Comparison of ENCODE assay signal across 20 cellular contexts in the genomic region with DNA sequence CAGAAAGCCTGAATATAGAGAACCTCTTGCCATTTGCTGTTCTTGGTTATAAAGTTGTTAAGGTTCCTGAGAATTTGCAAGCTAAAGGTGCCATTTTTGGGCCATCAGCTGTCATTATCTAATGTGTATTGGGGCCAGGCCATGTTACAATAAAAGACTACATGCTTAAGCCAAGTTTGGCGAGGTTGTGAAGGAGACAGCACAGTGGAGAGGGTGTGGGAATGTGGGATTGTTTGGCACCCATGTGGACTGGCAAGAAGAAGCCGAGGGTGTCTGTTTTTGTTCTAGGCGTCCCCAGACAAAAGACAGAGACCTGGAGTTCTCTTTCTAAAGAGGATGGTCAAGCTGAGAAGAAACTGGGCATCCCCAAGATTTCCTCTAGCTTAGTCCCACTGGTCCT.
DNase-seq lines count a peak whose midpoint lies in the region; ATAC-seq, FAIRE-seq and TF ChIP-seq lines count a peak whose summit lies in the region.
"Had no signal": no experiment of that assay in that cellular context is flagged by ENCODE, and none has a peak within 500 bp of the region (broad histone marks: within the 10 kb centered on the region; RNA-seq: fewer than 3 reads in every experiment).

No MANE protein-coding gene starts in this region.

- FAIRE-seq in GM12891 (lab: Jason Lieb, UNC): no peak
- FAIRE-seq: GM12878, HTR-8/SVneo had no signal

- no peaks in the 10 kb centered on the region for H3K36me3 ChIP-seq in right atrium auricular region

- DNase-seq in Right ventricle myocardium superior (no peak), right atrium auricular region (ENCODE audit: low spot score) (no peak), left cardiac atrium (no peak), myocyte (ENCODE audit: low read depth) (peak; percentile 29), GM12891 (ENCODE audit: insufficient read length, low spot score) (no peak)
- DNase-seq in stimulated activated naive CD4-positive, alpha-beta T cell (lab: John Stamatoyannopoulos, UW): no peak
- DNase-seq: 8988T; Calu3; CD8-positive, alpha-beta T cell; DND-41; EL; GOT3; H7; HFFc6; IMR-90 had no signal

- peak; percentile 64 for ATAC-seq in Right ventricle myocardium superior (ENCODE audit: poor library complexity)
- peak; percentile 38 to 88 for ATAC-seq in left cardiac atrium
- ATAC-seq in GM19351 (IDR thresholded peaks at IDR 0.05; ENCODE audit: unreplicated experiment): no peak
- ATAC-seq: CD8-positive, alpha-beta T cell; GM12878; HCT116 had no signal

- no peak for TF ChIP-seq CTCF in right atrium auricular region (IDR thresholded peaks at IDR 0.05)

- H3K4me3 ChIP-seq in right atrium auricular region: no peak overlapping the region
- H3K4me3 ChIP-seq: BLaER1, GM12878 had no signal

- H3K4me1 ChIP-seq in right atrium auricular region: peaks cover 0 to 4% of the 10 kb centered on the region in 2 donors

- peak overlapping the region in 1 of 2 donors; percentile 66 for H3K27ac ChIP-seq in right atrium auricular region
- H3K27ac ChIP-seq: BLaER1 had no signal

- no peaks in the 10 kb centered on the region for H3K9me3 ChIP-seq in right atrium auricular region

- intact Hi-C loops in Right ventricle myocardium superior (cut with DNase I): no loop called here
- intact Hi-C loops in left cardiac atrium (cut with DNase I): no loop called here

- no peaks in the 10 kb centered on the region for H3K27me3 ChIP-seq in right atrium auricular region
- H3K27me3 ChIP-seq: BLaER1 had no signal

- TF ChIP-seq POLR2A in GM12891 (IDR thresholded peaks at IDR 0.05; ENCODE audit: low read depth, low read length): no peak

TF ChIP-seq in GM12891, 5 proteins besides CTCF, POLR2A, EP300 and RAD21:
- no peak for TF ChIP-seq SPI1 (IDR thresholded peaks at IDR 0.05; ENCODE audit: low read depth, low read length)
- no peak for TF ChIP-seq POLR2AphosphoS5 (IDR thresholded peaks at IDR 0.05; ENCODE audit: low read depth, low read length)
